ENCODE assay signal across 1 cellular context in the genomic region with DNA sequence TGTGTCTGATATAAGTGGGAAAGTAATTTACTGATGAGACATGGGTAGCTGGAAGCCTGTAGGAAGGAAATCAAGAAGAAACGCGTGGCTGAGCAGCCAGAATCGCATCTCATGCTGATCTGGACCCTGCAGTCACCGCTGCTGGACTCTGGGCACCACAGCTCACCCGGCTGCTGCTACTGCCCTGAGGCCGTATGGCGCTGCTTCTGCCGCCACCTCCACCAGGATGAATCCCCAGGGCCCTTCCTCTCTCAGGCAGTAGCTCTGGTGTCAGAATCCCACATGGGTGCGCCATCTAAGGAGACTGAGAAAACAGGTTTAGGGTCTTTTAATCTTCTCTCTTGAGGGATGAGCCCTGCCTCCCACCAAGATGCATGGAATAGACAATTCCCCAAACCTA.
TF ChIP-seq lines count a peak whose summit lies in the region.

No MANE protein-coding gene starts in this region.

TF ChIP-seq in HepG2, 621 proteins besides CTCF, POLR2A, EP300 and RAD21 (continued from another document):
- TF ChIP-seq ZNF432 (CRISPR knock-in tag; IDR thresholded peaks at IDR 0.05; ENCODE audit: borderline replicate concordance) (no peak), HDAC2 (CRISPR knock-in tag; IDR thresholded peaks at IDR 0.05) (no peak), ZSCAN20 (CRISPR knock-in tag; IDR thresholded peaks at IDR 0.05; ENCODE audit: borderline replicate concordance) (no peak), ZNF20 (CRISPR knock-in tag; IDR thresholded peaks at IDR 0.05) (no peak), ZNF292 (CRISPR knock-in tag; IDR thresholded peaks at IDR 0.05; ENCODE audit: borderline replicate concordance, low read depth) (no peak), AKAP8 (CRISPR knock-in tag; IDR thresholded peaks at IDR 0.05) (no peak), ZNF768 (CRISPR knock-in tag; IDR thresholded peaks at IDR 0.05) (no peak), ZBTB1 (CRISPR knock-in tag; IDR thresholded peaks at IDR 0.05; ENCODE audit: borderline replicate concordance) (no peak)
